ENCODE assay signal across 28 cellular contexts in the genomic region with DNA sequence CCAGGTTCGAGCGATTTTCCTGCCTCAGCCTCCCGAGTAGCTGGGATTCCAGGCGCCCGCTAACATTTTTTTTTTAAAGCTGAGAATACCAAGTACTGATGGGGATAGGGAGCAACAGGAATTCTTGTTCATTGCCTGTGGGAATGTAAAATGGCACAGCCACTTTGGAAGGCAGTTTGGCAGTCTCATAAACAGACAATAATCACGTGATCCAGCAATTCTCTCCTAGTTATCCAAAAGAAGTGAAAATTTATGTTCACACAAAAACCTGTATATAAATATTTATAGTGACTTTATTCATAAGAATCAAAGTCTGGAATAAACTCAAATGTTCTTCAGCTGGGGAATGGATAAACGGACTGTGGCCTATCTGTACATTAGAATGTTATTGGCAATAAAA.
"Had no signal": no experiment of that assay in that cellular context is flagged by ENCODE, and none has a peak within 500 bp of the region (broad histone marks: within the 10 kb centered on the region; RNA-seq: fewer than 3 reads in every experiment).

No MANE protein-coding gene starts in this region.

- H2AFZ ChIP-seq: neural progenitor cell had no signal

- H3K9ac ChIP-seq: neural progenitor cell had no signal

- H3K36me3 ChIP-seq: neural progenitor cell, pancreas, prostate gland, spleen, suprapubic skin, tibial artery, transverse colon, upper lobe of right lung, uterus had no signal

- H3K27me3 ChIP-seq: neural progenitor cell, pancreas, testis, tibial artery, transverse colon, upper lobe of right lung, uterus had no signal

- DNase-seq: naive thymus-derived CD4-positive, alpha-beta T cell; natural killer cell; occipital lobe; pancreas; retina; right cardiac atrium; spleen; stimulated activated CD4-positive, alpha-beta T cell treated with anti-CD3 and anti-CD28 coated beads, Interleukin-12 subunit alpha, Interleukin-12 subunit beta, amount 100 ng/mL, for 4 hours; stimulated activated CD4-positive, alpha-beta T cell treated with anti-CD3 and anti-CD28 coated beads, Interleukin-1b, Interleukin-23, amount 100 ng/mL, for 48 hours; stimulated activated CD4-positive, alpha-beta T cell treated with anti-CD3 and anti-CD28 coated beads, Interleukin-4, amount 100 ng/mL, for 1 hour; stimulated activated CD4-positive, alpha-beta T cell treated with anti-CD3 and anti-CD28 coated beads, Interleukin-4, amount 100 ng/mL, for 4 hours; stimulated activated CD8-positive, alpha-beta memory T cell treated with anti-CD3 and anti-CD28 coated beads, Interleukin-4, amount 100 ng/mL, for 48 hours; stimulated activated naive CD4-positive, alpha-beta T cell; stimulated activated naive CD8-positive, alpha-beta T cell treated with anti-CD3 and anti-CD28 coated beads, Interleukin-15, amount 100 ng/mL, for 72 hours; stimulated activated naive CD8-positive, alpha-beta T cell treated with anti-CD3 and anti-CD28 coated beads, Interleukin-15, Interleukin-2, amounts not matched to agents 100 U/mL and 50 U/mL, for 24 hours; substantia nigra; testis; tibial artery; transverse colon; upper lobe of right lung; uterus had no signal

- H3K4me1 ChIP-seq: neural progenitor cell, pancreas, prostate gland, spleen, suprapubic skin, testis, transverse colon, upper lobe of right lung, uterus had no signal

- H3K4me3 ChIP-seq: neural progenitor cell, pancreas, prostate gland, skin epidermis, smooth muscle cell, spleen, suprapubic skin, testis, tibial artery, transverse colon, upper lobe of right lung, uterus had no signal

- H3K27ac ChIP-seq: neural progenitor cell, pancreas, prostate gland, skin epidermis, spleen, suprapubic skin, testis, tibial artery, transverse colon, upper lobe of right lung, uterus had no signal

- H3K4me2 ChIP-seq: neural progenitor cell, smooth muscle cell had no signal

- ATAC-seq: naive thymus-derived CD4-positive, alpha-beta T cell; natural killer cell; pancreas; right cardiac atrium; sciatic nerve; stimulated activated memory B cell treated with anti-CD40 and anti-IgM and Interleukin-4, amounts not matched to agents 10 μg/mL and 1 μg/mL and 100 μg/mL, for 72 hours; stimulated activated naive CD8-positive, alpha-beta T cell treated with anti-CD3 and anti-CD28 coated beads, Interleukin-15, amount 100 ng/mL, for 72 hours; stimulated activated naive CD8-positive, alpha-beta T cell treated with anti-CD3 and anti-CD28 coated beads, Interleukin-15, Interleukin-2, amounts not matched to agents 100 U/mL and 50 U/mL, for 24 hours; upper lobe of right lung had no signal

- H3K9me3 ChIP-seq: pancreas, prostate gland, suprapubic skin, testis, tibial artery, transverse colon, upper lobe of right lung, uterus had no signal
